8 cellular contexts compared by ENCODE assay signal in the genomic region with DNA sequence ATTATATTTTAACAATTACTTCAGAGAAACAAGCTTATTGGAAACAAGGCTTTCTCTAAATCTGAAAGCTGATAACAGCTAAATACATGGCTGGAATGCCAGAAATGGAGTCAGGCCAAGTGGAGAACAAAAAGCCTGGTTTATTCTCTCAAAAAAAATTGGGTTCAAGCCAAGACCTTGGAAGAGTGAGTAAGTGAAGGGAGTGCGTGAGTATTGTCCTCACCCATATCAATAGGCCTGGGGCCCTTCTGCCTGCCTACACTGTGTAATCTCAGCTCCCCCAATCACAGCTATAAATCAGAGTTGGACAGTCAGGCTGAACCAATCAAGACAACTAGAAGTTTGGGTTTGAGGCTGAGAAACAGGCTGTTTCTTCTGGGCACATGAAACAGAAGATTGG. TPM values are rescaled to one million over a fixed set of nuclear protein-coding genes. Genes with fewer than 3 reads are reported as not detected.
DNase-seq lines count a peak whose midpoint lies in the region; ATAC-seq and TF ChIP-seq lines count a peak whose summit lies in the region.

No MANE protein-coding gene starts in this region.

- no peak for ATAC-seq in CD8-positive, alpha-beta T cell

- TF ChIP-seq CTCF in CD8-positive, alpha-beta T cell (IDR thresholded peaks at IDR 0.05), result no peak

- H3K4me1 Mint-ChIP-seq in CD8-positive, alpha-beta T cell (ENCODE audit: low read depth), result peaks cover 64% of the 10 kb centered on the region

- CTCF ChIA-PET in CD8-positive, alpha-beta T cell (lab: Charles Lee), result interaction anchor here (0.7 to 4.1 kb wide), 22 partner anchors 12 to 657 kb away, joined by 3 to 58 read pairs (median 6); a partner anchor contains a TSS

- peaks cover 58% of the 10 kb centered on the region for H3K36me3 Mint-ChIP-seq in CD8-positive, alpha-beta T cell

- H3K27ac Mint-ChIP-seq in CD8-positive, alpha-beta T cell, result peak overlapping the region; percentile 81

- no peaks in the 10 kb centered on the region for H3K9me3 Mint-ChIP-seq in CD8-positive, alpha-beta T cell

- intact Hi-C loops in CD8-positive, alpha-beta T cell (cut with DNase I, micrococcal nuclease), result loop anchor here (5.0 to 10.0 kb wide), 4 partner anchors 212 to 1007 kb away; a partner anchor contains a TSS

- H3K27me3 Mint-ChIP-seq in CD8-positive, alpha-beta T cell (ENCODE audit: low read depth), result no peaks in the 10 kb centered on the region

- no peaks in the 10 kb centered on the region for H3K9me3 ChIP-seq in CD8-positive, alpha-beta T cell (ENCODE audit: low read length)

- POLR2A ChIA-PET in CD8-positive, alpha-beta T cell (lab: Charles Lee), result interaction anchor here (0.6 to 1.2 kb wide), 4 partner anchors 11 to 467 kb away, joined by 3 to 4 read pairs (median 3); a partner anchor contains a TSS

- peaks cover 5% of the 10 kb centered on the region for H3K36me3 ChIP-seq in CD8-positive, alpha-beta T cell (ENCODE audit: insufficient read depth, low read length)

- no peaks in the 10 kb centered on the region for H3K27me3 ChIP-seq in CD8-positive, alpha-beta T cell (ENCODE audit: insufficient read depth, low read length)

- H3K27ac ChIP-seq in CD8-positive, alpha-beta T cell (ENCODE audit: low read depth, low read length), result no peak overlapping the region

- peaks cover 15% of the 10 kb centered on the region for H3K4me1 ChIP-seq in CD8-positive, alpha-beta T cell (ENCODE audit: insufficient read depth, low read length)

- H3K4me3 Mint-ChIP-seq in CD8-positive, alpha-beta T cell, result no peak overlapping the region

- DNase-seq in CD8-positive, alpha-beta T cell, result no peak
- DNase-seq in NCI-H1105 treated with DMSO at 0.1 percent for 48 hours (lab: John Stamatoyannopoulos, UW) (peak; percentile 88), astrocyte of the hippocampus (ENCODE audit: low read depth, low spot score) (peak; percentile 91), kidney glomerular epithelial cell (lab: John Stamatoyannopoulos, UW) (peak; percentile 53), superior temporal gyrus (ENCODE audit: extremely low spot score) (peak; percentile 94), RPMI8226 (no peak)
- no peak for DNase-seq in stimulated activated CD4-positive, alpha-beta T cell treated with anti-CD3 and anti-CD28 coated beads, Interleukin-4, amount 100 ng/mL, for 24 hours
- no peak for DNase-seq in stimulated activated CD8-positive, alpha-beta memory T cell treated with anti-CD3 and anti-CD28 coated beads, Interleukin-4, amount 100 ng/mL, for 48 hours

- H3K4me3 ChIP-seq in CD8-positive, alpha-beta T cell (ENCODE audit: low read depth, low read length), result no peak overlapping the region

RNA-seq across cellular contexts. Expression of a gene that starts 7.4 kb away (rescaled TPM):
- 10 to 100 TPM; 12.4 to 13.9 TPM for total RNA-seq in CD8-positive, alpha-beta T cell

RNA-seq across cellular contexts. Expression of a gene that starts 7.4 kb away (rescaled TPM):
- total RNA-seq in CD8-positive, alpha-beta T cell, result 10 to 100 TPM; 23.1 to 24.7 TPM

RNA-seq across cellular contexts. Expression of a gene that starts 37.6 kb away (rescaled TPM):
- 10 to 100 TPM; 18.6 to 21.6 TPM for total RNA-seq in CD8-positive, alpha-beta T cell

Comparison
In these comparisons a context has a peak if more than half of its experiments do, and no peak if none do; other contexts are left out.
1. DNase-seq: peak in NCI-H1105 treated with DMSO at 0.1 percent for 48 hours (single experiment), astrocyte of the hippocampus (single experiment), kidney glomerular epithelial cell (single experiment) and superior temporal gyrus (single experiment); none in CD8-positive, alpha-beta T cell (0 of 7), stimulated activated CD4-positive, alpha-beta T cell treated with anti-CD3 and anti-CD28 coated beads, Interleukin-4, amount 100 ng/mL, for 24 hours (single experiment), RPMI8226 (single experiment) and stimulated activated CD8-positive, alpha-beta memory T cell treated with anti-CD3 and anti-CD28 coated beads, Interleukin-4, amount 100 ng/mL, for 48 hours (single experiment).